In genomic region chr12:68118096-68118755, GRCh38 we compare ENCODE assay signal across 19 cellular contexts. TPM values are rescaled to one million over a fixed set of nuclear protein-coding genes. Genes with fewer than 3 reads are reported as not detected.
A peak's percentile ranks its signal among the peaks of the same experiment; 100 is the strongest.
DNase-seq lines count a peak whose midpoint lies in the region; ATAC-seq lines count a peak whose summit lies in the region.
"Had no signal": no experiment of that assay in that cellular context is flagged by ENCODE, and none has a peak within 500 bp of the region (broad histone marks: within the 10 kb centered on the region; RNA-seq: fewer than 3 reads in every experiment).

No MANE protein-coding gene starts in this region.

- CTCF ChIA-PET in activated CD4-positive, alpha-beta memory T cell treated with anti-CD3 and anti-CD28 coated beads, Interleukin-2, amount 10 ng/mL, durations not matched to agents 7 days and 5 days (lab: Charles Lee): interaction anchor here (1.0 to 7.2 kb wide), 7 partner anchors 10 to 104 kb away, joined by 3 to 87 read pairs (median 3); partner anchors contain the start of gene IFNG

- no peak for ATAC-seq in stimulated activated naive CD8-positive, alpha-beta T cell treated with anti-CD3 and anti-CD28 coated beads, Interleukin-15, amount 100 ng/mL, for 72 hours
- ATAC-seq in GM18868 (IDR thresholded peaks at IDR 0.05; ENCODE audit: unreplicated experiment): no peak
- ATAC-seq: body of pancreas had no signal

- H3K27me3 Mint-ChIP-seq in activated naive CD4-positive, alpha-beta T cell treated with anti-CD3 and anti-CD28 coated beads, Interleukin-2, amount 50 U/mL, for 24 hours: no peaks in the 10 kb centered on the region
- no peaks in the 10 kb centered on the region for H3K27me3 Mint-ChIP-seq in activated CD4-positive, alpha-beta memory T cell treated with anti-CD3 and anti-CD28 coated beads, Interleukin-2, amount 10 ng/mL, durations not matched to agents 7 days and 5 days
- no peaks in the 10 kb centered on the region for H3K27me3 Mint-ChIP-seq in stimulated activated naive CD8-positive, alpha-beta T cell treated with anti-CD3 and anti-CD28 coated beads, Interleukin-15, amount 100 ng/mL, for 72 hours
- H3K27me3 Mint-ChIP-seq: memory B cell; natural killer cell treated with Interleukin-12 subunit alpha and Interleukin-12 subunit beta and Interleukin-15 and Interleukin-18, amount 100 ng/mL, for 72 hours; type B pancreatic cell had no signal

- no peaks in the 10 kb centered on the region for H3K36me3 Mint-ChIP-seq in activated naive CD4-positive, alpha-beta T cell treated with anti-CD3 and anti-CD28 coated beads, Interleukin-2, amount 50 U/mL, for 24 hours
- H3K36me3 Mint-ChIP-seq in activated CD4-positive, alpha-beta memory T cell treated with anti-CD3 and anti-CD28 coated beads, Interleukin-2, amount 10 ng/mL, durations not matched to agents 7 days and 5 days (ENCODE audit: low read depth): peaks cover 6% of the 10 kb centered on the region
- H3K36me3 Mint-ChIP-seq: type B pancreatic cell had no signal

- H3K27ac Mint-ChIP-seq in activated naive CD4-positive, alpha-beta T cell treated with anti-CD3 and anti-CD28 coated beads, Interleukin-2, amount 50 U/mL, for 24 hours: peak overlapping the region; percentile 12
- H3K27ac Mint-ChIP-seq in activated CD4-positive, alpha-beta memory T cell treated with anti-CD3 and anti-CD28 coated beads, Interleukin-2, amount 10 ng/mL, durations not matched to agents 7 days and 5 days: no peak overlapping the region
- H3K27ac Mint-ChIP-seq in stimulated activated naive CD8-positive, alpha-beta T cell treated with anti-CD3 and anti-CD28 coated beads, Interleukin-15, amount 100 ng/mL, for 72 hours: peak overlapping the region in 1 of 2 donors; percentile 89
- H3K27ac Mint-ChIP-seq: memory B cell; natural killer cell treated with Interleukin-12 subunit alpha and Interleukin-12 subunit beta and Interleukin-15 and Interleukin-18, amount 100 ng/mL, for 72 hours; type B pancreatic cell had no signal

- H3K9me3 Mint-ChIP-seq in activated naive CD4-positive, alpha-beta T cell treated with anti-CD3 and anti-CD28 coated beads, Interleukin-2, amount 50 U/mL, for 24 hours: no peaks in the 10 kb centered on the region
- H3K9me3 Mint-ChIP-seq in activated CD4-positive, alpha-beta memory T cell treated with anti-CD3 and anti-CD28 coated beads, Interleukin-2, amount 10 ng/mL, durations not matched to agents 7 days and 5 days: no peaks in the 10 kb centered on the region
- H3K9me3 Mint-ChIP-seq in stimulated activated naive CD8-positive, alpha-beta T cell treated with anti-CD3 and anti-CD28 coated beads, Interleukin-15, amount 100 ng/mL, for 72 hours: no peaks in the 10 kb centered on the region
- H3K9me3 Mint-ChIP-seq: memory B cell, type B pancreatic cell had no signal

- no peak for DNase-seq in activated naive CD4-positive, alpha-beta T cell treated with Interleukin-2 at 50 U/mL for 16 hours
- DNase-seq in activated CD4-positive, alpha-beta memory T cell treated with anti-CD3 and anti-CD28 coated beads, Interleukin-2, amount 10 ng/mL, durations not matched to agents 7 days and 5 days: no peak
- DNase-seq in iPS DF 19.7 (ENCODE audit: low read depth, low spot score) (peak; percentile 5), NCI-H526 treated with DMSO at 0.1 percent for 48 hours (lab: John Stamatoyannopoulos, UW) (no peak)
- no peak for DNase-seq in stimulated activated naive CD8-positive, alpha-beta T cell treated with anti-CD3 and anti-CD28 coated beads, Interleukin-15, amount 100 ng/mL, for 72 hours
- DNase-seq in stimulated activated naive CD4-positive, alpha-beta T cell (lab: John Stamatoyannopoulos, UW): no peak
- DNase-seq: body of pancreas, COR-L47, head of caudate nucleus, NCI-H1048, NCI-H2029, NCI-H524, stomach had no signal

- peak overlapping the region; percentile 59 for H3K4me3 Mint-ChIP-seq in activated naive CD4-positive, alpha-beta T cell treated with anti-CD3 and anti-CD28 coated beads, Interleukin-2, amount 50 U/mL, for 24 hours
- peak overlapping the region; percentile 56 for H3K4me3 Mint-ChIP-seq in activated CD4-positive, alpha-beta memory T cell treated with anti-CD3 and anti-CD28 coated beads, Interleukin-2, amount 10 ng/mL, durations not matched to agents 7 days and 5 days
- H3K4me3 Mint-ChIP-seq in stimulated activated naive CD8-positive, alpha-beta T cell treated with anti-CD3 and anti-CD28 coated beads, Interleukin-15, amount 100 ng/mL, for 72 hours: peak overlapping the region; percentile 41 to 69
- H3K4me3 Mint-ChIP-seq: memory B cell; natural killer cell treated with Interleukin-12 subunit alpha and Interleukin-12 subunit beta and Interleukin-15 and Interleukin-18, amount 100 ng/mL, for 72 hours; type B pancreatic cell had no signal

- POLR2A ChIA-PET in activated CD4-positive, alpha-beta memory T cell treated with anti-CD3 and anti-CD28 coated beads, Interleukin-2, amount 10 ng/mL, durations not matched to agents 7 days and 5 days (lab: Charles Lee): interaction anchor here (1.0 to 5.2 kb wide), 6 partner anchors 16 to 689 kb away, joined by 3 to 89 read pairs (median 13); partner anchors contain the start of genes IFNG and MDM2

- H3K4me1 Mint-ChIP-seq in activated naive CD4-positive, alpha-beta T cell treated with anti-CD3 and anti-CD28 coated beads, Interleukin-2, amount 50 U/mL, for 24 hours: peaks cover 15% of the 10 kb centered on the region
- H3K4me1 Mint-ChIP-seq in activated CD4-positive, alpha-beta memory T cell treated with anti-CD3 and anti-CD28 coated beads, Interleukin-2, amount 10 ng/mL, durations not matched to agents 7 days and 5 days: peaks cover 43% of the 10 kb centered on the region
- H3K4me1 Mint-ChIP-seq in stimulated activated naive CD8-positive, alpha-beta T cell treated with anti-CD3 and anti-CD28 coated beads, Interleukin-15, amount 100 ng/mL, for 72 hours: peaks cover 53% of the 10 kb centered on the region

RNA-seq across cellular contexts. Expression of gene IFNG, which starts 41.3 kb away (rescaled TPM):
- total RNA-seq in activated CD4-positive, alpha-beta memory T cell treated with anti-CD3 and anti-CD28 coated beads, Interleukin-2, amount 10 ng/mL, durations not matched to agents 7 days and 5 days: 10 to 100 TPM; 22.0 to 25.0 TPM
- total RNA-seq: body of pancreas, posterior vena cava, stomach had no signal
